Comparison of ENCODE assay signal across 1 cellular context in the genomic region with DNA sequence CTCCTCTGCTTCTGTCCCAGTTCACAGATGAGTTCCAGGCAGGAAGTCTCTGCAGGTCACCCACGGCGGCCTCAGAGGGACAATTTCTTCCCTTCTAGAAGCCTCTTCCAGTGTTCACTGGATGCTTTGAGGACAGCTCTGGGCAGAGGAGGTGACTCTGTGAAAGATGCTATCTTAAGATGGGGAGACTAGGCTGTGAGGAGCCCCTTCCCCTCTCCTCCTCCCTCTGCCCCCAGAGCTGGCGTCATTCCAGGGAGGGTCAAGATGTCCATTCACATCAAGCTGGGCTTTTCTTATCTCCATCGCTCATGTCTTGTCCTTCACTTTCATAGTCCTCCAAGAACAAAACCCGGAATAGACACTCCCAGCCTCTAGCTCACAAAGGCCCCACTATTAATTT.
A peak's percentile ranks its signal among the peaks of the same experiment; 100 is the strongest.
TF ChIP-seq lines count a peak whose summit lies in the region.

No MANE protein-coding gene starts in this region.

TF ChIP-seq in K562, 482 proteins besides CTCF, POLR2A, EP300 and RAD21 (continues in another document):
- TF ChIP-seq TBL1XR1 (IDR thresholded peaks at IDR 0.05; ENCODE audit: low read length in 2 of 2): no peak
- TF ChIP-seq CEBPZ (IDR thresholded peaks at IDR 0.05; ENCODE audit: borderline replicate concordance, low read depth, low read length): no peak
- no peak for TF ChIP-seq HCFC1 (IDR thresholded peaks at IDR 0.05; ENCODE audit: low read depth, low read length)
- TF ChIP-seq HIVEP1 (CRISPR knock-in tag; IDR thresholded peaks at IDR 0.05): no peak
- TF ChIP-seq CTBP1 (IDR thresholded peaks at IDR 0.05; ENCODE audit: borderline replicate concordance): 0 out of 2 replicates have a peak, but pooled peaks have one; percentile 32
- TF ChIP-seq JUND (IDR thresholded peaks at IDR 0.05; ENCODE audit: borderline replicate concordance, low read depth, low read length): no peak
- no peak for TF ChIP-seq JUND (tag; IDR thresholded peaks at IDR 0.05; ENCODE audit: borderline replicate concordance, low read depth, low read length)
- TF ChIP-seq BCLAF1 (IDR thresholded peaks at IDR 0.05; ENCODE audit: borderline replicate concordance in 1 of 2, control insufficient read depth in 1 of 2, low read depth in 2 of 2, low read length in 1 of 2): no peak
- TF ChIP-seq, protein P1, sequence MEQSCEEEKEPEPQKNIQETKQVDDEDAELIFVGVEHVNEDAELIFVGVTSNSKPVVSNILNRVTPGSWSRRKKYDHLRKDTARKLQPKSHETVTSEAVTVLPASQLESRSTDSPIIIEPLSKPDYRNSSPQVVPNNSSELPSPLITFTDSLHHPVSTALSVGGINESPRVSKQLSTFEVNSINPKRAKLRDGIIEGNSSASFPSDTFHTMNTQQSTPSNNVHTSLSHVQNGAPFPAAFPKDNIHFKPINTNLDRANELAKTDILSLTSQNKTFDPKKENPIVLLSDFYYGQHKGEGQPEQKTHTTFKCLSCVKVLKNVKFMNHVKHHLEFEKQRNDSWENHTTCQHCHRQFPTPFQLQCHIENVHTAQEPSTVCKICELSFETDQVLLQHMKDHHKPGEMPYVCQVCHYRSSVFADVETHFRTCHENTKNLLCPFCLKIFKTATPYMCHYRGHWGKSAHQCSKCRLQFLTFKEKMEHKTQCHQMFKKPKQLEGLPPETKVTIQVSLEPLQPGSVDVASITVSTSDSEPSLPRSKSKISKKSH (CRISPR knock-in tag; IDR thresholded peaks at IDR 0.05): no peak
- no peak for TF ChIP-seq ZNF165 (CRISPR knock-in tag; IDR thresholded peaks at IDR 0.05; ENCODE audit: borderline replicate concordance)
- no peak for TF ChIP-seq MYBL2 (IDR thresholded peaks at IDR 0.05; ENCODE audit: low read depth)
- no peak for TF ChIP-seq MYBL2 (CRISPR knock-in tag; IDR thresholded peaks at IDR 0.05; ENCODE audit: borderline replicate concordance)
- TF ChIP-seq ZNF41 (CRISPR knock-in tag; conservative IDR thresholded peaks at IDR 0.05): no peak
- no peak for TF ChIP-seq MGA (IDR thresholded peaks at IDR 0.05)
- TF ChIP-seq RERE (CRISPR knock-in tag; IDR thresholded peaks at IDR 0.05; ENCODE audit: borderline replicate concordance): no peak
- TF ChIP-seq, protein P2, sequence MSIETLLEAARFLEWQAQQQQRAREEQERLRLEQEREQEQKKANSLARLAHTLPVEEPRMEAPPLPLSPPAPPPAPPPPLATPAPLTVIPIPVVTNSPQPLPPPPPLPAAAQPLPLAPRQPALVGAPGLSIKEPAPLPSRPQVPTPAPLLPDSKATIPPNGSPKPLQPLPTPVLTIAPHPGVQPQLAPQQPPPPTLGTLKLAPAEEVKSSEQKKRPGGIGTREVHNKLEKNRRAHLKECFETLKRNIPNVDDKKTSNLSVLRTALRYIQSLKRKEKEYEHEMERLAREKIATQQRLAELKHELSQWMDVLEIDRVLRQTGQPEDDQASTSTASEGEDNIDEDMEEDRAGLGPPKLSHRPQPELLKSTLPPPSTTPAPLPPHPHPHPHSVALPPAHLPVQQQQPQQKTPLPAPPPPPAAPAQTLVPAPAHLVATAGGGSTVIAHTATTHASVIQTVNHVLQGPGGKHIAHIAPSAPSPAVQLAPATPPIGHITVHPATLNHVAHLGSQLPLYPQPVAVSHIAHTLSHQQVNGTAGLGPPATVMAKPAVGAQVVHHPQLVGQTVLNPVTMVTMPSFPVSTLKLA (conservative IDR thresholded peaks at IDR 0.05): no peak
